ENCODE assay signal across 8 cellular contexts in genomic region chr1:233605205-233605604, GRCh38. TPM values are rescaled to one million over a fixed set of nuclear protein-coding genes. Genes with fewer than 3 reads are reported as not detected.
"Had no signal": no experiment of that assay in that cellular context is flagged by ENCODE, and none has a peak within 500 bp of the region (broad histone marks: within the 10 kb centered on the region; RNA-seq: fewer than 3 reads in every experiment).

No MANE protein-coding gene starts in this region.

- DNase-seq: H9, HCEC 1CT, HFFc6, IMR-90, KG1 had no signal

- H3K4me2 ChIP-seq: GM23338 had no signal

- H2AFZ ChIP-seq: GM23338 had no signal

- ATAC-seq: GM23338, K562 had no signal

- H3K27ac ChIP-seq: HL-60 had no signal

- H3K4me3 ChIP-seq: GM23338, K562 had no signal

RNA-seq across cellular contexts. Expression of gene KCNK1, which starts 8.7 kb away (rescaled TPM):
- total RNA-seq: HFFc6 had no signal
